30 cellular contexts compared by ENCODE assay signal in the genomic region with DNA sequence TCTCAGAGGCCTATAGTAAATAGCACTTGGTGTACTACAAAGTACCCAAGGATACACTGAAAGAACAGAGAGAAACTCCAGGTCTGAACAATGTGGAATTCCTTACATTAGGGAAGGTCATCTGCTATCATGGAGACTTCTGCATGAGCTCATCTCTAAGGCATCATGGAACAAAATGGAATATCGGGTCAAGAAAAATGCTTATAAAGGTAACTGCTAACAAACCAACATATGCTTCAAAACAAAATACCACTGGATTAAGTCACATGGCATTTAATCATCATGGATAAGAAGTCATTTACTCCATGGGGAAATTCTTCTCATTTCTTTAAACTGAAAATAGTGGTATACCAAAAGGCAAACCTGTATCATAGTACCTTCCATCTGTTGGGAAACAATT.
DNase-seq lines count a peak whose midpoint lies in the region; ATAC-seq and TF ChIP-seq lines count a peak whose summit lies in the region.
"Had no signal": no experiment of that assay in that cellular context is flagged by ENCODE, and none has a peak within 500 bp of the region (broad histone marks: within the 10 kb centered on the region; RNA-seq: fewer than 3 reads in every experiment).

No MANE protein-coding gene starts in this region.

- DNase-seq in GM03348 (ENCODE audit: low spot score) (peak; percentile 28), NCI-H226 (peak; percentile 11), fibroblast of mammary gland (ENCODE audit: low read depth) (peak; percentile 42), retinal pigment epithelial cell (ENCODE audit: low read depth) (peak; percentile 56), NCI-H446 (lab: John Stamatoyannopoulos, UW) (no peak), NCI-H146 (lab: John Stamatoyannopoulos, UW) (no peak)
- DNase-seq: activated CD8-positive, alpha-beta memory T cell treated with anti-CD3 and anti-CD28 coated beads for 24 hours; activated naive CD4-positive, alpha-beta T cell treated with anti-CD3 and anti-CD28 coated beads, Interleukin-2, amount 10 ng/mL, durations not matched to agents 7 days and 5 days; activated T-cell treated with anti-CD3 and anti-CD28 coated beads, Interleukin-2, amount 50 U/mL, for 4 hours; aorta; CD4-positive, alpha-beta T cell; cerebellar nuclear complex; DMS 273 treated with DMSO at 0.1 percent for 48 hours; effector CD4-positive, alpha-beta T cell; erythroblast; GDM1; KBM-7; left cardiac atrium; mesendoderm; MV-4-11; naive thymus-derived CD4-positive, alpha-beta T cell; NCI-H2029; NCI-H2227 treated with DMSO at 0.1 percent for 48 hours; Right ventricle myocardium superior; stimulated activated naive B cell treated with anti-CD40 and anti-IgM and Interleukin-4, amounts not matched to agents 10 μg/mL and 1 μg/mL and 100 μg/mL, for 72 hours; T-helper 1 cell had no signal

- no peak overlapping the region for H3K4me3 ChIP-seq in fibroblast of mammary gland (ENCODE audit: control insufficient read depth, low read depth, low read length)
- no peak overlapping the region for H3K4me3 ChIP-seq in retinal pigment epithelial cell (ENCODE audit: low read length)
- H3K4me3 ChIP-seq: smooth muscle cell, thoracic aorta had no signal

- TF ChIP-seq CTCF in fibroblast of mammary gland (conservative IDR thresholded peaks at IDR 0.05; ENCODE audit: control insufficient read depth, insufficient read depth, low read depth, low read length) (no peak), retinal pigment epithelial cell (conservative IDR thresholded peaks at IDR 0.05; ENCODE audit: low read depth, low read length) (no peak)

- no peak for ATAC-seq in GM18868 (IDR thresholded peaks at IDR 0.05; ENCODE audit: unreplicated experiment)
- ATAC-seq: activated T-cell treated with anti-CD3 and anti-CD28 coated beads, Interleukin-2, amount 50 U/mL, for 4 hours; HCT116; left cardiac atrium; naive thymus-derived CD4-positive, alpha-beta T cell; stimulated activated naive B cell treated with anti-CD40 and anti-IgM and Interleukin-4, amounts not matched to agents 10 μg/mL and 1 μg/mL and 100 μg/mL, for 72 hours had no signal

Comparison
In these comparisons a context has a peak if more than half of its experiments do, and no peak if none do; other contexts are left out.
1. DNase-seq: peak in GM03348 (single experiment), NCI-H226 (single experiment), fibroblast of mammary gland (single experiment) and retinal pigment epithelial cell (single experiment); none in NCI-H446 (0 of 2) and NCI-H146 (single experiment).